In the genomic region with DNA sequence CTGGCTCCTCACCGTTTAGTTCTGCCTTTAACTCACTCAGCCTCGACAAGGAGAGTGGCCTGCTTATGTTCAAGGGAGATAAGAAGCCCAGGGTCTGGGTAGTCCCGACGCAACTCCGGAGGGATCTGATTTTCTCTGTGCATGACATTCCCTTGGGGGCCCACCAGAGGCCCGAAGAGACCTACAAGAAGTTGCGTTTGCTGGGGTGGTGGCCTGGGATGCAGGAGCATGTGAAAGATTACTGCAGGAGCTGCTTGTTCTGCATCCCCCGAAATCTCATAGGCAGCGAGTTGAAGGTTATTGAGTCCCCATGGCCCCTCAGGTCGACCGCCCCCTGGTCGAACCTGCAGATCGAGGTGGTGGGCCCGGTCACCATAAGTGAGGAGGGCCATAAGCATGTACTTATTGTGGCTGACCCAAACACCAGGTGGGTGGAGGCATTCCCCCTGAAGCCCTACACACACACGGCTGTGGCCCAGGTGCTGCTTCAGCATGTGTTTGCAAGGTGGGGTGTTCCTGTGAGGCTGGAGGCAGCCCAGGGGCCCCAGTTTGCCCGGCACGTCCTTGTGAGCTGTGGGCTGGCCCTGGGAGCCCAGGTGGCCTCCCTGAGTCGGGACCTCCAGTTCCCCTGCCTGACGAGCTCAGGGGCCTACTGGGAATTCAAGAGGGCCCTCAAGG, we compare ENCODE assay signal across 28 cellular contexts. TPM values are rescaled to one million over a fixed set of nuclear protein-coding genes. Genes with fewer than 3 reads are reported as not detected.
"Had no signal": no experiment of that assay in that cellular context is flagged by ENCODE, and none has a peak within 500 bp of the region (broad histone marks: within the 10 kb centered on the region; RNA-seq: fewer than 3 reads in every experiment).

No MANE protein-coding gene starts in this region.

- ATAC-seq: esophagus mucosa; left cardiac atrium; stimulated activated naive CD8-positive, alpha-beta T cell treated with anti-CD3 and anti-CD28 coated beads, Interleukin-15, Interleukin-2, amounts not matched to agents 100 U/mL and 50 U/mL, for 24 hours had no signal

- DNase-seq: activated CD4-positive, alpha-beta T cell treated with anti-CD3 and anti-CD28 coated beads for 4 hours; activated CD4-positive, alpha-beta T cell treated with anti-CD3 and anti-CD28 coated beads, Interleukin-2, amount 50 U/mL, for 4 hours; activated gamma-delta T cell; activated naive CD4-positive, alpha-beta T cell treated with anti-CD3 and anti-CD28 coated beads, Interleukin-2, amount 10 ng/mL, durations not matched to agents 7 days and 5 days; activated naive CD8-positive, alpha-beta T cell treated with anti-CD3 and anti-CD28 coated beads, Interleukin-2, amount 10 ng/mL, durations not matched to agents 7 days and 5 days; activated T-cell treated with anti-CD3 and anti-CD28 coated beads for 4 hours; brain microvascular endothelial cell; central memory CD4-positive, alpha-beta T cell; foreskin fibroblast; hippocampal formation; left cardiac atrium; left ventricle myocardium superior; naive B cell; occipital lobe; stimulated activated naive CD8-positive, alpha-beta T cell treated with anti-CD3 and anti-CD28 coated beads, Interleukin-15, Interleukin-2, amounts not matched to agents 100 U/mL and 50 U/mL, for 24 hours had no signal

- H3K4me3 ChIP-seq: ascending aorta, right atrium auricular region, thoracic aorta, upper lobe of left lung, vagina had no signal

- FAIRE-seq: endothelial cell of umbilical vein, keratinocyte, TTC549 had no signal

- H2AFZ ChIP-seq: parathyroid adenoma had no signal

- H3K79me2 ChIP-seq: parathyroid adenoma had no signal

- H3K4me3 Mint-ChIP-seq: activated naive CD4-positive, alpha-beta T cell treated with anti-CD3 and anti-CD28 coated beads, Interleukin-2, amount 10 ng/mL, durations not matched to agents 7 days and 5 days; activated naive CD8-positive, alpha-beta T cell treated with anti-CD3 and anti-CD28 coated beads, Interleukin-2, amount 10 ng/mL, durations not matched to agents 7 days and 5 days; naive B cell had no signal

- H3K9me3 ChIP-seq: ascending aorta, right atrium auricular region, thoracic aorta, upper lobe of left lung, vagina had no signal

- H3K9ac ChIP-seq: parathyroid adenoma had no signal

- H3K4me1 Mint-ChIP-seq: activated naive CD4-positive, alpha-beta T cell treated with anti-CD3 and anti-CD28 coated beads, Interleukin-2, amount 10 ng/mL, durations not matched to agents 7 days and 5 days; activated naive CD8-positive, alpha-beta T cell treated with anti-CD3 and anti-CD28 coated beads, Interleukin-2, amount 10 ng/mL, durations not matched to agents 7 days and 5 days had no signal

- H3K9me3 Mint-ChIP-seq: activated naive CD4-positive, alpha-beta T cell treated with anti-CD3 and anti-CD28 coated beads, Interleukin-2, amount 10 ng/mL, durations not matched to agents 7 days and 5 days; activated naive CD8-positive, alpha-beta T cell treated with anti-CD3 and anti-CD28 coated beads, Interleukin-2, amount 10 ng/mL, durations not matched to agents 7 days and 5 days; naive B cell had no signal

- H3K36me3 Mint-ChIP-seq: activated naive CD4-positive, alpha-beta T cell treated with anti-CD3 and anti-CD28 coated beads, Interleukin-2, amount 10 ng/mL, durations not matched to agents 7 days and 5 days; activated naive CD8-positive, alpha-beta T cell treated with anti-CD3 and anti-CD28 coated beads, Interleukin-2, amount 10 ng/mL, durations not matched to agents 7 days and 5 days; naive B cell had no signal

- H3K27ac Mint-ChIP-seq: activated naive CD4-positive, alpha-beta T cell treated with anti-CD3 and anti-CD28 coated beads, Interleukin-2, amount 10 ng/mL, durations not matched to agents 7 days and 5 days; activated naive CD8-positive, alpha-beta T cell treated with anti-CD3 and anti-CD28 coated beads, Interleukin-2, amount 10 ng/mL, durations not matched to agents 7 days and 5 days had no signal

- H3K27me3 ChIP-seq: ascending aorta, brain microvascular endothelial cell, right atrium auricular region, upper lobe of left lung, vagina had no signal

- H3K27ac ChIP-seq: ascending aorta, brain microvascular endothelial cell, parathyroid adenoma, right atrium auricular region, thoracic aorta, upper lobe of left lung, vagina, VCaP had no signal

RNA-seq across cellular contexts. Expression of gene CBLN3, which starts 13.1 kb away (rescaled TPM):
- polyA plus RNA-seq: neural cell had no signal

RNA-seq across cellular contexts. Expression of gene NFATC4, which starts 48.4 kb away (rescaled TPM):
- total RNA-seq: activated naive CD8-positive, alpha-beta T cell treated with anti-CD3 and anti-CD28 coated beads, Interleukin-2, amount 10 ng/mL, durations not matched to agents 7 days and 5 days; T-helper 1 cell treated with Interleukin-12 subunit alpha and Interleukin-12 subunit beta and Interleukin-4 antibody, amounts not matched to agents 30 ng/mL and 1 ng/mL, for 36 hours had no signal
